In genomic region chr6:20702366-20702765, GRCh38 we compare ENCODE assay signal across 1 cellular context.
TF ChIP-seq lines count a peak whose summit lies in the region.

No MANE protein-coding gene starts in this region.

TF ChIP-seq in H1, 55 proteins besides CTCF, POLR2A, EP300 and RAD21 (continued from another document):
- no peak for TF ChIP-seq GABPA (IDR thresholded peaks at IDR 0.05; ENCODE audit: borderline replicate concordance, insufficient read depth, low read length)
- TF ChIP-seq EZH2 (IDR thresholded peaks at IDR 0.05; ENCODE audit: low read depth, low read length, severe bottlenecking): no peak
- TF ChIP-seq E2F6 (IDR thresholded peaks at IDR 0.05): no peak
- no peak for TF ChIP-seq SP4 (IDR thresholded peaks at IDR 0.05; ENCODE audit: low read length)
- no peak for TF ChIP-seq ASH2L (IDR thresholded peaks at IDR 0.05; ENCODE audit: low read length)
- TF ChIP-seq ATF2 (IDR thresholded peaks at IDR 0.05; ENCODE audit: low read length): no peak
- TF ChIP-seq CREB1 (IDR thresholded peaks at IDR 0.05): no peak
- TF ChIP-seq TCF12 (IDR thresholded peaks at IDR 0.05; ENCODE audit: low read depth, low read length): no peak
- no peak for TF ChIP-seq MAX (IDR thresholded peaks at IDR 0.05)
- TF ChIP-seq JUN (IDR thresholded peaks at IDR 0.05; ENCODE audit: low read depth, low read length): no peak
- TF ChIP-seq POU5F1 (IDR thresholded peaks at IDR 0.05; ENCODE audit: low read depth, low read length): no peak
- TF ChIP-seq CHD2 (IDR thresholded peaks at IDR 0.05; ENCODE audit: low read length): no peak
- no peak for TF ChIP-seq ZNF274 (IDR thresholded peaks at IDR 0.05; ENCODE audit: borderline replicate concordance, extremely low read depth, low read length)
